In the genomic region with DNA sequence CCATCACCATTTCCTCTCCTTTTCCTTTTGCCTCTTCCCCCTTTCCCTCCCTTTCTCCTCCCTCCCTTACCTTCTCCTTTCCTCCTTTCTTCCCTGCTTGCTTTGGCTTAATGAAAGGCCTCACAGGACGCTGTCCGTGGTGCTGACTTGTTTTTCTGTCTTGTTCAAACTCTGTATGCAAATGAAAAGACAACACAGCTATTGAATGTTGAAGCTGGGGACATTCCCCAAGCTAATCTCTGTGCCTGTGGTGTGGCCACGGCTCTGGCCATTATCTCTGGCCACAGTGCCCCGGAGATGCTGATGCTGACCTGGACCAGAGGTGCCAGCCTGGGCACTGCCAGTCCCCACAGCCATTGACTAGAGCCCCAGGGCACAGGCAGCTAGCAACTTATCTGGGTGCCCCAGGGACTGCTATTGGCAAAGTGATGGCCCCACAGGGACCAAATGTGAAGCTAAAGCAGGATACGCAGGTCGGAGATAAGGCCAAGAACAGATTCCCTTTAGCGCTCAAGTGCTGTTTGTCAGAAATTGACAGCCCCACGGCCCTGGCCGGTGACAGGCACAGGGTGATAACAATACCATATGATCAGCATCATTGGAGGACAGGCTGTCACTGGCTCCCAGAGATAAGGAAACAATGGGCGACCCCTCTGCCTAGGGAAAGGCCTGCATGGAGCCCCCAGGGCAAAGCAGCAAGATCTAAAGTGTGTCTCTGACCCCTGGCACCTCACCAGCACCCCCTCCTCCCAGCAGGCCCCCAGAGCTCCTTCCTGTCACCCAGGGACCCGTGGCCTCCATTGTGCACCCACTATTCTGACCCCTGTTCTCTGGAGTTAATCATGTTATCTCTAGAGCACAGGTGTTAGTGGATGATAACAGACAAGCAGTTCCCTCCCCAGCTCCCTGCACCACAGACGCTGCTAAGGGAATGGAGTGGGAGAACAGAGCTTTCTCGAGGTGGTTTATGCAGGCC, we compare ENCODE assay signal across 8 cellular contexts. TPM values are rescaled to one million over a fixed set of nuclear protein-coding genes. Genes with fewer than 3 reads are reported as not detected.
A peak's percentile ranks its signal among the peaks of the same experiment; 100 is the strongest.
DNase-seq lines count a peak whose midpoint lies in the region; ATAC-seq and TF ChIP-seq lines count a peak whose summit lies in the region.

No MANE protein-coding gene starts in this region.

- 5 to 6% methylated on average over 13 of the region's 13 CpGs for WGBS in heart right ventricle, 2 donors

- H3K36me3 Mint-ChIP-seq in activated T-cell treated with anti-CD3 and anti-CD28 coated beads, Interleukin-2, amount 50 U/mL, for 4 hours (ENCODE audit: insufficient read depth) = no peaks in the 10 kb centered on the region

- peaks cover 41% of the 10 kb centered on the region for H3K27me3 Mint-ChIP-seq in activated T-cell treated with anti-CD3 and anti-CD28 coated beads, Interleukin-2, amount 50 U/mL, for 4 hours (ENCODE audit: low read depth)

- no peak overlapping the region for H3K4me3 ChIP-seq in heart right ventricle

- DNase-seq in GM10266 (ENCODE audit: extremely low spot score) (peak; percentile 46), NCI-H1048 (lab: John Stamatoyannopoulos, UW) (peak; percentile 28), heart right ventricle (peak; percentile 30 to 63), D341Med (ENCODE audit: low spot score) (no peak)
- peak; percentile 37 for DNase-seq in activated T-cell treated with anti-CD3 and anti-CD28 coated beads, Interleukin-2, amount 50 U/mL, for 4 hours
- DNase-seq in stimulated activated CD4-positive, alpha-beta T cell treated with anti-CD3 and anti-CD28 coated beads, Interleukin-12 subunit alpha, Interleukin-12 subunit beta, amount 100 ng/mL, for 48 hours (ENCODE audit: low read depth in 2 of 3, low spot score in 1 of 3) = peak in 2 of 3 donors; percentile 32 to 42

- peaks cover 0 to 45% (median 35%) of the 10 kb centered on the region in 7 donors for H3K27me3 ChIP-seq in heart right ventricle

- H3K9me3 ChIP-seq in heart right ventricle = no peaks in the 10 kb centered on the region

- no peak for TF ChIP-seq CTCF in GM10266 (IDR thresholded peaks at IDR 0.05; ENCODE audit: control insufficient read depth, insufficient read depth, low read depth, missing control alignments)
- TF ChIP-seq CTCF in heart right ventricle (IDR thresholded peaks at IDR 0.05) = no peak

- peaks cover 10% of the 10 kb centered on the region for H3K9me3 Mint-ChIP-seq in activated T-cell treated with anti-CD3 and anti-CD28 coated beads, Interleukin-2, amount 50 U/mL, for 4 hours

- peak in 1 of 2 donors; percentile 35 for ATAC-seq in activated T-cell treated with anti-CD3 and anti-CD28 coated beads, Interleukin-2, amount 50 U/mL, for 4 hours
- no peak for ATAC-seq in heart right ventricle
- ATAC-seq in HG03135 (IDR thresholded peaks at IDR 0.05; ENCODE audit: unreplicated experiment) = no peak
- no peak for ATAC-seq in HG02973 (IDR thresholded peaks at IDR 0.05; ENCODE audit: unreplicated experiment)

- H3K4me1 ChIP-seq in heart right ventricle = no peaks in the 10 kb centered on the region

- H3K4me3 Mint-ChIP-seq in activated T-cell treated with anti-CD3 and anti-CD28 coated beads, Interleukin-2, amount 50 U/mL, for 4 hours = no peak overlapping the region

- no peak overlapping the region for H3K27ac ChIP-seq in heart right ventricle

- intact Hi-C loops in heart right ventricle (cut with DNase I) = no loop called here

- H3K4me1 Mint-ChIP-seq in activated T-cell treated with anti-CD3 and anti-CD28 coated beads, Interleukin-2, amount 50 U/mL, for 4 hours (ENCODE audit: low read depth) = no peaks in the 10 kb centered on the region

- no peaks in the 10 kb centered on the region for H3K36me3 ChIP-seq in heart right ventricle

RNA-seq across cellular contexts. Expression of gene SLC32A1, which starts 31.6 kb away (rescaled TPM):
- not detected for total RNA-seq in activated T-cell treated with anti-CD3 and anti-CD28 coated beads, Interleukin-2, amount 50 U/mL, for 4 hours
- not detected for total RNA-seq in heart right ventricle
- polyA plus RNA-seq in heart right ventricle = not detected

RNA-seq across cellular contexts. Expression of gene ACTR5, which starts 55.5 kb away (rescaled TPM):
- total RNA-seq in activated T-cell treated with anti-CD3 and anti-CD28 coated beads, Interleukin-2, amount 50 U/mL, for 4 hours = 10 to 100 TPM; 20.1 to 23.0 (median 21.1) TPM
- 1 to 10 TPM; 1.5 to 4.1 (median 2.8) TPM for total RNA-seq in heart right ventricle
- 1 to 10 TPM; 4.0 to 5.4 TPM for polyA plus RNA-seq in heart right ventricle

Comparison
In these comparisons a context has a peak if more than half of its experiments do, and no peak if none do; other contexts are left out.
1. RNA of gene ACTR5, which starts 55.5 kb away (total RNA-seq): 20.1 to 23.0 TPM in activated T-cell treated with anti-CD3 and anti-CD28 coated beads, Interleukin-2, amount 50 U/mL, for 4 hours; 1.5 to 4.1 TPM in heart right ventricle; every median in the first group is over 4 times any median in the second.